ENCODE assay signal across 17 cellular contexts in the genomic region with DNA sequence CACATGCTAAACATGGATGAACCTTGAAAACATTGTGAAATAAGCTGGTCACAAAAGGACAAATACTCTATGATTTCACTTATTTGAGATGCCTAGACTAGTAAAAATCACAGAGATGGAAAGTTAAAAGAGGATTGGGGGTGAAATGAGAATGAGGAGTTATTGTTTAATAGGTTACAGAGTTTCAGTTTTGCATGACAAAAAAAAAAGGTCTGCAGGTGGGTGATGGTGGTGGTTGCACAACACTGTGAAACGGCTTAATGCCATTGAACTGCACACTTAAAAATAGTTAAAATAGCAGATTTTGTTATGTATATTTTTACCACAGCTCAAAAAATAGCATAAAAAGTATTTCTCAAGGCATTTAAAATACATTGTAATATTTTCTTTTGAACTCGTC.
DNase-seq lines count a peak whose midpoint lies in the region; ATAC-seq and TF ChIP-seq lines count a peak whose summit lies in the region.
"Had no signal": no experiment of that assay in that cellular context is flagged by ENCODE, and none has a peak within 500 bp of the region (broad histone marks: within the 10 kb centered on the region; RNA-seq: fewer than 3 reads in every experiment).

No MANE protein-coding gene starts in this region.

- no peak for TF ChIP-seq CTCF in KMS-11 (conservative IDR thresholded peaks at IDR 0.05; ENCODE audit: low read depth, low read length)
- no peak for TF ChIP-seq CTCF in GM13977 (IDR thresholded peaks at IDR 0.05; ENCODE audit: extremely low read depth, insufficient read depth, missing control alignments)

- peaks cover 15% of the 10 kb centered on the region for H3K4me1 ChIP-seq in KMS-11 (ENCODE audit: low read depth, poor library complexity, severe bottlenecking)
- H3K4me1 ChIP-seq: BLaER1, Caco-2 had no signal

- H4K20me1 ChIP-seq in KMS-11 (ENCODE audit: insufficient read depth) = no peaks in the 10 kb centered on the region
- H4K20me1 ChIP-seq: BLaER1 had no signal

- DNase-seq in T1000 (lab: John Stamatoyannopoulos, UW) (no peak), GM13977 (ENCODE audit: low spot score) (no peak)
- DNase-seq: Caco-2; CD4-positive, CD25-positive, alpha-beta regulatory T cell; CD8-positive, alpha-beta T cell; DMS153; DND-41; GOT3; H7; HCEC 1CT had no signal

- no peak overlapping the region for H3K4me3 ChIP-seq in KMS-11 (IDR thresholded peaks at IDR 0.05; ENCODE audit: insufficient read depth, low read depth, low read length)
- H3K4me3 ChIP-seq: BLaER1 had no signal

- no peaks in the 10 kb centered on the region for H3K27me3 ChIP-seq in KMS-11 (ENCODE audit: insufficient read depth, low read depth)
- H3K27me3 ChIP-seq: BLaER1 had no signal

- no peaks in the 10 kb centered on the region for H3K79me2 ChIP-seq in KMS-11 (ENCODE audit: insufficient read depth, low read depth)

- no peaks in the 10 kb centered on the region for H3K36me3 ChIP-seq in KMS-11 (ENCODE audit: insufficient read depth)
- H3K36me3 ChIP-seq: BLaER1 had no signal

- in situ Hi-C loops in GM13977 (cut with MboI; ENCODE audit: low pct_unique_long_range_greater_than_20kb, low sequenced_read_pairs, unreplicated experiment) = no loop called here

- no peak overlapping the region for H2AFZ ChIP-seq in KMS-11 (ENCODE audit: low read depth)

- peak overlapping the region; percentile 15; the same call in 1 of the 2 replicates for H3K4me2 ChIP-seq in KMS-11
- H3K4me2 ChIP-seq: BLaER1 had no signal

- ATAC-seq in GM18508 (IDR thresholded peaks at IDR 0.05; ENCODE audit: insufficient read depth, unreplicated experiment) (peak; percentile 52), GM19395 (IDR thresholded peaks at IDR 0.05; ENCODE audit: unreplicated experiment) (peak; percentile 87), GM18861 (IDR thresholded peaks at IDR 0.05; ENCODE audit: unreplicated experiment) (no peak)
- ATAC-seq: CD8-positive, alpha-beta T cell had no signal

- H3K9ac ChIP-seq in KMS-11 = no peak overlapping the region
- H3K9ac ChIP-seq: BLaER1 had no signal

- peak overlapping the region; percentile 33; the same call in 1 of the 2 replicates for H3K27ac ChIP-seq in KMS-11
- H3K27ac ChIP-seq: 22Rv1, BLaER1, C4-2B had no signal
